In genomic region chr22:43088979-43089717, GRCh38 we compare ENCODE assay signal across 1 cellular context.
TF ChIP-seq lines count a peak whose summit lies in the region.

TTLL1 (minus strand) TSS chr22:43089391; CDS start chr22:43075586, 13,805 bp downstream.

TF ChIP-seq in K562, 482 proteins besides CTCF, POLR2A, EP300 and RAD21 (continued from another document and continues in another):
- TF ChIP-seq, protein P1, sequence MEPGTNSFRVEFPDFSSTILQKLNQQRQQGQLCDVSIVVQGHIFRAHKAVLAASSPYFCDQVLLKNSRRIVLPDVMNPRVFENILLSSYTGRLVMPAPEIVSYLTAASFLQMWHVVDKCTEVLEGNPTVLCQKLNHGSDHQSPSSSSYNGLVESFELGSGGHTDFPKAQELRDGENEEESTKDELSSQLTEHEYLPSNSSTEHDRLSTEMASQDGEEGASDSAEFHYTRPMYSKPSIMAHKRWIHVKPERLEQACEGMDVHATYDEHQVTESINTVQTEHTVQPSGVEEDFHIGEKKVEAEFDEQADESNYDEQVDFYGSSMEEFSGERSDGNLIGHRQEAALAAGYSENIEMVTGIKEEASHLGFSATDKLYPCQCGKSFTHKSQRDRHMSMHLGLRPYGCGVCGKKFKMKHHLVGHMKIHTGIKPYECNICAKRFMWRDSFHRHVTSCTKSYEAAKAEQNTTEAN (CRISPR knock-in tag; IDR thresholded peaks at IDR 0.05): no peak
- no peak for TF ChIP-seq SMARCC2 (IDR thresholded peaks at IDR 0.05; ENCODE audit: low read depth)
- TF ChIP-seq, protein P2, sequence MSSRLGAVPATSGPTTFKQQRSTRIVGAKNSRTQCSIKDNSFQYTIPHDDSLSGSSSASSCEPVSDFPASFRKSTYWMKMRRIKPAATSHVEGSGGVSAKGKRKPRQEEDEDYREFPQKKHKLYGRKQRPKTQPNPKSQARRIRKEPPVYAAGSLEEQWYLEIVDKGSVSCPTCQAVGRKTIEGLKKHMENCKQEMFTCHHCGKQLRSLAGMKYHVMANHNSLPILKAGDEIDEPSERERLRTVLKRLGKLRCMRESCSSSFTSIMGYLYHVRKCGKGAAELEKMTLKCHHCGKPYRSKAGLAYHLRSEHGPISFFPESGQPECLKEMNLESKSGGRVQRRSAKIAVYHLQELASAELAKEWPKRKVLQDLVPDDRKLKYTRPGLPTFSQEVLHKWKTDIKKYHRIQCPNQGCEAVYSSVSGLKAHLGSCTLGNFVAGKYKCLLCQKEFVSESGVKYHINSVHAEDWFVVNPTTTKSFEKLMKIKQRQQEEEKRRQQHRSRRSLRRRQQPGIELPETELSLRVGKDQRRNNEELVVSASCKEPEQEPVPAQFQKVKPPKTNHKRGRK (tag; IDR thresholded peaks at IDR 0.05): no peak
- peak; percentile 73 for TF ChIP-seq RBFOX2 (IDR thresholded peaks at IDR 0.05; ENCODE audit: low read depth, low read length)
- no peak for TF ChIP-seq RBM17 (IDR thresholded peaks at IDR 0.05; ENCODE audit: borderline replicate concordance, low read depth, low read length)
- TF ChIP-seq, protein P3, sequence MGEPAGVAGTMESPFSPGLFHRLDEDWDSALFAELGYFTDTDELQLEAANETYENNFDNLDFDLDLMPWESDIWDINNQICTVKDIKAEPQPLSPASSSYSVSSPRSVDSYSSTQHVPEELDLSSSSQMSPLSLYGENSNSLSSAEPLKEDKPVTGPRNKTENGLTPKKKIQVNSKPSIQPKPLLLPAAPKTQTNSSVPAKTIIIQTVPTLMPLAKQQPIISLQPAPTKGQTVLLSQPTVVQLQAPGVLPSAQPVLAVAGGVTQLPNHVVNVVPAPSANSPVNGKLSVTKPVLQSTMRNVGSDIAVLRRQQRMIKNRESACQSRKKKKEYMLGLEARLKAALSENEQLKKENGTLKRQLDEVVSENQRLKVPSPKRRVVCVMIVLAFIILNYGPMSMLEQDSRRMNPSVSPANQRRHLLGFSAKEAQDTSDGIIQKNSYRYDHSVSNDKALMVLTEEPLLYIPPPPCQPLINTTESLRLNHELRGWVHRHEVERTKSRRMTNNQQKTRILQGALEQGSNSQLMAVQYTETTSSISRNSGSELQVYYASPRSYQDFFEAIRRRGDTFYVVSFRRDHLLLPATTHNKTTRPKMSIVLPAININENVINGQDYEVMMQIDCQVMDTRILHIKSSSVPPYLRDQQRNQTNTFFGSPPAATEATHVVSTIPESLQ (CRISPR knock-in tag; IDR thresholded peaks at IDR 0.05): no peak
- TF ChIP-seq PURB (CRISPR knock-in tag; IDR thresholded peaks at IDR 0.05; ENCODE audit: low read depth): no peak
- no peak for TF ChIP-seq NCOA1 (IDR thresholded peaks at IDR 0.05; ENCODE audit: low read depth)
- no peak for TF ChIP-seq CUX1 (CRISPR knock-in tag; IDR thresholded peaks at IDR 0.05)
- no peak for TF ChIP-seq ZNF75A (CRISPR knock-in tag; IDR thresholded peaks at IDR 0.05)
- no peak for TF ChIP-seq HIVEP1 (CRISPR knock-in tag; IDR thresholded peaks at IDR 0.05)
- TF ChIP-seq ATF2 (CRISPR knock-in tag; IDR thresholded peaks at IDR 0.05): no peak
- TF ChIP-seq, protein P4, sequence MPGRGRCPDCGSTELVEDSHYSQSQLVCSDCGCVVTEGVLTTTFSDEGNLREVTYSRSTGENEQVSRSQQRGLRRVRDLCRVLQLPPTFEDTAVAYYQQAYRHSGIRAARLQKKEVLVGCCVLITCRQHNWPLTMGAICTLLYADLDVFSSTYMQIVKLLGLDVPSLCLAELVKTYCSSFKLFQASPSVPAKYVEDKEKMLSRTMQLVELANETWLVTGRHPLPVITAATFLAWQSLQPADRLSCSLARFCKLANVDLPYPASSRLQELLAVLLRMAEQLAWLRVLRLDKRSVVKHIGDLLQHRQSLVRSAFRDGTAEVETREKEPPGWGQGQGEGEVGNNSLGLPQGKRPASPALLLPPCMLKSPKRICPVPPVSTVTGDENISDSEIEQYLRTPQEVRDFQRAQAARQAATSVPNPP (IDR thresholded peaks at IDR 0.05; ENCODE audit: borderline replicate concordance, insufficient read depth, insufficient read length): no peak
- no peak for TF ChIP-seq MBD1 (CRISPR knock-in tag; IDR thresholded peaks at IDR 0.05)
- TF ChIP-seq ZNF197 (CRISPR knock-in tag; IDR thresholded peaks at IDR 0.05; ENCODE audit: low read depth): no peak
- TF ChIP-seq, protein P5, sequence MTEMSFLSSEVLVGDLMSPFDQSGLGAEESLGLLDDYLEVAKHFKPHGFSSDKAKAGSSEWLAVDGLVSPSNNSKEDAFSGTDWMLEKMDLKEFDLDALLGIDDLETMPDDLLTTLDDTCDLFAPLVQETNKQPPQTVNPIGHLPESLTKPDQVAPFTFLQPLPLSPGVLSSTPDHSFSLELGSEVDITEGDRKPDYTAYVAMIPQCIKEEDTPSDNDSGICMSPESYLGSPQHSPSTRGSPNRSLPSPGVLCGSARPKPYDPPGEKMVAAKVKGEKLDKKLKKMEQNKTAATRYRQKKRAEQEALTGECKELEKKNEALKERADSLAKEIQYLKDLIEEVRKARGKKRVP (CRISPR knock-in tag; IDR thresholded peaks at IDR 0.05): no peak
- no peak for TF ChIP-seq ZNF561 (CRISPR knock-in tag; conservative IDR thresholded peaks at IDR 0.05)
- TF ChIP-seq CHD4 (IDR thresholded peaks at IDR 0.05; ENCODE audit: insufficient read depth, insufficient replicate concordance, low read depth, low read length, poor library complexity, severe bottlenecking): no peak
- TF ChIP-seq KAT8 (IDR thresholded peaks at IDR 0.05; ENCODE audit: low read depth): no peak
- no peak for TF ChIP-seq ZFP30 (CRISPR knock-in tag; IDR thresholded peaks at IDR 0.05; ENCODE audit: borderline replicate concordance)
- TF ChIP-seq REST (CRISPR knock-in tag; IDR thresholded peaks at IDR 0.05; ENCODE audit: low read depth): no peak
- TF ChIP-seq NFE2 (IDR thresholded peaks at IDR 0.05; ENCODE audit: low read depth): no peak
- TF ChIP-seq NCOR1 (IDR thresholded peaks at IDR 0.05): no peak
- peak; percentile 100 for TF ChIP-seq ZSCAN29 (IDR thresholded peaks at IDR 0.05)
- TF ChIP-seq ZNF134 (CRISPR knock-in tag; conservative IDR thresholded peaks at IDR 0.05): no peak
- no peak for TF ChIP-seq DNMT1 (IDR thresholded peaks at IDR 0.05)
- TF ChIP-seq ZBTB33 (CRISPR knock-in tag; IDR thresholded peaks at IDR 0.05): no peak
